In genomic region chr6:31597006-31597405, GRCh38 we compare ENCODE assay signal across 6 cellular contexts. TPM values are rescaled to one million over a fixed set of nuclear protein-coding genes. Genes with fewer than 3 reads are reported as not detected.
DNase-seq lines count a peak whose midpoint lies in the region; ATAC-seq and TF ChIP-seq lines count a peak whose summit lies in the region.

No MANE protein-coding gene starts in this region.

- no peaks in the 10 kb centered on the region for H3K27me3 ChIP-seq in neural cell (ENCODE audit: insufficient read depth, low read depth, low read length)

- H3K9me2 ChIP-seq in neural cell (ENCODE audit: insufficient read depth, low read length), result no peaks in the 10 kb centered on the region

- TF ChIP-seq EP300 in neural cell (conservative IDR thresholded peaks at IDR 0.05; ENCODE audit: poor library complexity, severe bottlenecking), result no peak

- H3K4me2 ChIP-seq in neural cell (ENCODE audit: low read length), result no peak overlapping the region

- no peak overlapping the region for H3K9ac ChIP-seq in neural cell (ENCODE audit: low read length)

- no peaks in the 10 kb centered on the region for H3K36me3 ChIP-seq in neural cell (ENCODE audit: insufficient read depth, low read length)

- TF ChIP-seq RAD21 in neural cell (conservative IDR thresholded peaks at IDR 0.05), result no peak

- peak; percentile 35 for TF ChIP-seq CTCF in neural cell (IDR thresholded peaks at IDR 0.05; ENCODE audit: poor library complexity, severe bottlenecking)

- no peaks in the 10 kb centered on the region for H3F3A ChIP-seq in neural cell (ENCODE audit: insufficient read depth, low read length, poor library complexity, severe bottlenecking)

- ATAC-seq in HG03571 (IDR thresholded peaks at IDR 0.05; ENCODE audit: unreplicated experiment), result no peak

- H4K20me1 ChIP-seq in neural cell (ENCODE audit: insufficient read depth), result no peaks in the 10 kb centered on the region

- H3K9me3 ChIP-seq in neural cell (ENCODE audit: low read length), result no peaks in the 10 kb centered on the region

- DNase-seq in COR-L47 (lab: John Stamatoyannopoulos, UW) (peak; percentile 14), M059J (ENCODE audit: low read depth) (peak; percentile 59), mucosa of gallbladder (ENCODE audit: low spot score) (no peak)
- peak; percentile 38 for DNase-seq in activated naive CD4-positive, alpha-beta T cell treated with anti-CD3 and anti-CD28 coated beads, Interleukin-2, amount 50 U/mL, for 16 hours

- no peak overlapping the region for H3K4me3 ChIP-seq in neural cell (ENCODE audit: low read length)

- no peaks in the 10 kb centered on the region for H3K79me2 ChIP-seq in neural cell (replicated peaks; ENCODE audit: insufficient read depth, low read length)

- no peak overlapping the region for H2AFZ ChIP-seq in neural cell (ENCODE audit: low read depth, low read length)

- no peak overlapping the region for H3K27ac ChIP-seq in neural cell (ENCODE audit: low read length)

TF ChIP-seq in neural cell, 6 proteins besides CTCF, POLR2A, EP300 and RAD21:
- TF ChIP-seq SMC3 (conservative IDR thresholded peaks at IDR 0.05; ENCODE audit: poor library complexity) (no peak), REST (IDR thresholded peaks at IDR 0.05; ENCODE audit: borderline replicate concordance) (no peak), EZH2 (IDR thresholded peaks at IDR 0.05; ENCODE audit: borderline replicate concordance, insufficient read depth, low read length, poor library complexity, severe bottlenecking) (no peak), POLR2AphosphoS5 (IDR thresholded peaks at IDR 0.05) (no peak), TAF1 (IDR thresholded peaks at IDR 0.05; ENCODE audit: low read depth) (no peak), MXI1 (conservative IDR thresholded peaks at IDR 0.05; ENCODE audit: poor library complexity, severe bottlenecking) (no peak)
TF ChIP-seq in neural cell: peak in this region for 0.

RNA-seq across cellular contexts. Expression of gene NCR3, which starts 4.2 kb away (rescaled TPM):
- not detected in 2 replicates for total RNA-seq in M059J (2014; rRNA removed; shearing (Covaris generic))
- not detected in 2 replicates for polyA plus RNA-seq in neural cell
- polyA minus RNA-seq in neural cell, result not detected in 2 replicates
- not detected for total RNA-seq in mucosa of gallbladder

RNA-seq across cellular contexts. Expression of gene LST1, which starts 10.9 kb away (rescaled TPM):
- not detected in 2 replicates for total RNA-seq in M059J (2014; rRNA removed; shearing (Covaris generic))
- not detected in 2 replicates for polyA plus RNA-seq in neural cell
- not detected in 2 replicates for polyA minus RNA-seq in neural cell
- total RNA-seq in mucosa of gallbladder, result 18.4 TPM

RNA-seq across cellular contexts. Expression of gene LTB, which starts 14.8 kb away (rescaled TPM):
- 2.1 and 4.6 TPM in 2 replicates for total RNA-seq in M059J (2014; rRNA removed; shearing (Covaris generic))
- not detected in 2 replicates for polyA plus RNA-seq in neural cell
- polyA minus RNA-seq in neural cell, result not detected in 2 replicates
- total RNA-seq in mucosa of gallbladder, result 4.9 TPM

RNA-seq across cellular contexts. Expression of gene AIF1, which starts 18.0 kb away (rescaled TPM):
- total RNA-seq in M059J (2014; rRNA removed; shearing (Covaris generic)), result not detected in 2 replicates
- not detected in 2 replicates for polyA plus RNA-seq in neural cell
- not detected in 2 replicates for polyA minus RNA-seq in neural cell
- 26.8 TPM for total RNA-seq in mucosa of gallbladder

RNA-seq across cellular contexts. Expression of gene TNF, which starts 21.6 kb away (rescaled TPM):
- total RNA-seq in M059J (2014; rRNA removed; shearing (Covaris generic)), result 0.47 and 0.62 TPM in 2 replicates
- polyA plus RNA-seq in neural cell, result not detected in 2 replicates
- polyA minus RNA-seq in neural cell, result not detected in 2 replicates
- 6.6 TPM for total RNA-seq in mucosa of gallbladder

Comparison
In these comparisons a context has a peak if more than half of its experiments do, and no peak if none do; other contexts are left out.
1. RNA of gene LST1, which starts 10.9 kb away (total RNA-seq): 18.4 TPM in mucosa of gallbladder (single experiment); not detected in M059J; every median in the first group is over 10 times any median in the second.